In the genomic region with DNA sequence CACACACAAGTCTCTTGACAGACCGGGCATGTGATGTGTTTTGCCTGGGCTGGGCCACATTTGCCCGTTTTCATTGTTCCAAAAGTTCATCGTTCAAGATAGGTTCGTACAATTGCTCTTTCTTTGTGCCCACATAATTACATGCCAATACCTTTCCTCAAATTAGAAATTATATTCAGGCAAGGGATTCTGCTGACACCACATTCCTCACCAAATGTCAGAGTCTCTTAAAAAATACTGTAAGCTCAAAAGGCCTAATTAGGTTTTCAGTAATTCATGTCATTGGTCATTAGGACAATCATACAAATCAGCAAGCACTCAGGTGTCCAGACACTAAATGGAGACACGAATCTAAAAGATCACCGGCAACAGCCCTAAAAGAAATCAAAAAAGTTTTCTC, we compare ENCODE assay signal across 31 cellular contexts.
"Had no signal": no experiment of that assay in that cellular context is flagged by ENCODE, and none has a peak within 500 bp of the region (broad histone marks: within the 10 kb centered on the region; RNA-seq: fewer than 3 reads in every experiment).

No MANE protein-coding gene starts in this region.

- ATAC-seq: naive thymus-derived CD4-positive, alpha-beta T cell; natural killer cell; psoas muscle; right cardiac atrium; sciatic nerve; stimulated activated memory B cell treated with anti-CD40 and anti-IgM and Interleukin-4, amounts not matched to agents 10 μg/mL and 1 μg/mL and 100 μg/mL, for 72 hours; stimulated activated naive CD8-positive, alpha-beta T cell treated with anti-CD3 and anti-CD28 coated beads, Interleukin-15, amount 100 ng/mL, for 72 hours; stimulated activated naive CD8-positive, alpha-beta T cell treated with anti-CD3 and anti-CD28 coated beads, Interleukin-15, Interleukin-2, amounts not matched to agents 100 U/mL and 50 U/mL, for 24 hours had no signal

- DNase-seq: naive thymus-derived CD4-positive, alpha-beta T cell; natural killer cell; occipital lobe; ovary; posterior cingulate gyrus; psoas muscle; right cardiac atrium; spleen; stimulated activated CD4-positive, alpha-beta T cell treated with anti-CD3 and anti-CD28 coated beads, Interleukin-12 subunit alpha, Interleukin-12 subunit beta, amount 100 ng/mL, for 4 hours; stimulated activated CD4-positive, alpha-beta T cell treated with anti-CD3 and anti-CD28 coated beads, Interleukin-1b, Interleukin-23, amount 100 ng/mL, for 48 hours; stimulated activated CD4-positive, alpha-beta T cell treated with anti-CD3 and anti-CD28 coated beads, Interleukin-4, amount 100 ng/mL, for 1 hour; stimulated activated CD4-positive, alpha-beta T cell treated with anti-CD3 and anti-CD28 coated beads, Interleukin-4, amount 100 ng/mL, for 4 hours; stimulated activated CD8-positive, alpha-beta memory T cell treated with anti-CD3 and anti-CD28 coated beads, Interleukin-4, amount 100 ng/mL, for 48 hours; stimulated activated naive CD4-positive, alpha-beta T cell; stimulated activated naive CD8-positive, alpha-beta T cell treated with anti-CD3 and anti-CD28 coated beads, Interleukin-15, amount 100 ng/mL, for 72 hours; stimulated activated naive CD8-positive, alpha-beta T cell treated with anti-CD3 and anti-CD28 coated beads, Interleukin-15, Interleukin-2, amounts not matched to agents 100 U/mL and 50 U/mL, for 24 hours; thyroid gland; trophoblast cell; upper lobe of left lung had no signal

- H3K27me3 Mint-ChIP-seq: naive thymus-derived CD4-positive, alpha-beta T cell; progenitor cell of endocrine pancreas; stimulated activated memory B cell treated with anti-CD40 and anti-IgM and Interleukin-4, amounts not matched to agents 10 μg/mL and 1 μg/mL and 100 μg/mL, for 72 hours; stimulated activated naive CD8-positive, alpha-beta T cell treated with anti-CD3 and anti-CD28 coated beads, Interleukin-15, amount 100 ng/mL, for 72 hours had no signal

- H3K27ac ChIP-seq: neural progenitor cell, ovary, parathyroid adenoma, psoas muscle, skin epidermis, spleen, thoracic aorta, thyroid gland, tibial nerve, upper lobe of left lung, vagina had no signal

- H3K9me3 Mint-ChIP-seq: natural killer cell; stimulated activated memory B cell treated with anti-CD40 and anti-IgM and Interleukin-4, amounts not matched to agents 10 μg/mL and 1 μg/mL and 100 μg/mL, for 72 hours; stimulated activated naive CD8-positive, alpha-beta T cell treated with anti-CD3 and anti-CD28 coated beads, Interleukin-15, amount 100 ng/mL, for 72 hours had no signal

- H3K4me1 ChIP-seq: neural progenitor cell, psoas muscle, spleen, thyroid gland, upper lobe of left lung, vagina had no signal

- H3K4me3 ChIP-seq: neural progenitor cell, ovary, psoas muscle, skin epidermis, smooth muscle cell, spleen, thoracic aorta, thyroid gland, tibial nerve, upper lobe of left lung, vagina had no signal

- H3K4me2 ChIP-seq: neural progenitor cell, smooth muscle cell had no signal

- FAIRE-seq: urothelium cell line had no signal

- H3K9ac ChIP-seq: neural progenitor cell, parathyroid adenoma had no signal

- H3K9me3 ChIP-seq: ovary, psoas muscle, spleen, thoracic aorta, thyroid gland, upper lobe of left lung, vagina had no signal

- H3K36me3 Mint-ChIP-seq: natural killer cell, neural progenitor cell had no signal

- H3K27me3 ChIP-seq: neural progenitor cell, ovary, spleen, thyroid gland, tibial nerve, upper lobe of left lung, vagina had no signal

- H3K4me3 Mint-ChIP-seq: naive thymus-derived CD4-positive, alpha-beta T cell; natural killer cell; nephron; neural progenitor cell; stimulated activated memory B cell treated with anti-CD40 and anti-IgM and Interleukin-4, amounts not matched to agents 10 μg/mL and 1 μg/mL and 100 μg/mL, for 72 hours; stimulated activated naive CD8-positive, alpha-beta T cell treated with anti-CD3 and anti-CD28 coated beads, Interleukin-15, amount 100 ng/mL, for 72 hours had no signal

- H2AFZ ChIP-seq: neural progenitor cell, parathyroid adenoma had no signal

- H3K36me3 ChIP-seq: neural progenitor cell, ovary, thoracic aorta, thyroid gland, tibial nerve, upper lobe of left lung, vagina had no signal

- H3K79me2 ChIP-seq: parathyroid adenoma had no signal

- H3K27ac Mint-ChIP-seq: naive thymus-derived CD4-positive, alpha-beta T cell; natural killer cell; nephron; neural progenitor cell; progenitor cell of endocrine pancreas; stimulated activated memory B cell treated with anti-CD40 and anti-IgM and Interleukin-4, amounts not matched to agents 10 μg/mL and 1 μg/mL and 100 μg/mL, for 72 hours; stimulated activated naive CD8-positive, alpha-beta T cell treated with anti-CD3 and anti-CD28 coated beads, Interleukin-15, amount 100 ng/mL, for 72 hours had no signal

- H3K4me1 Mint-ChIP-seq: naive thymus-derived CD4-positive, alpha-beta T cell; natural killer cell; nephron; neural progenitor cell; stimulated activated memory B cell treated with anti-CD40 and anti-IgM and Interleukin-4, amounts not matched to agents 10 μg/mL and 1 μg/mL and 100 μg/mL, for 72 hours; stimulated activated naive CD8-positive, alpha-beta T cell treated with anti-CD3 and anti-CD28 coated beads, Interleukin-15, amount 100 ng/mL, for 72 hours had no signal
